ENCODE assay signal across 10 cellular contexts in genomic region chrX:134604701-134605271, GRCh38. TPM values are rescaled to one million over a fixed set of nuclear protein-coding genes. Genes with fewer than 3 reads are reported as not detected.
DNase-seq lines count a peak whose midpoint lies in the region; ATAC-seq and TF ChIP-seq lines count a peak whose summit lies in the region.
"Had no signal": no experiment of that assay in that cellular context is flagged by ENCODE, and none has a peak within 500 bp of the region (broad histone marks: within the 10 kb centered on the region; RNA-seq: fewer than 3 reads in every experiment).

No MANE protein-coding gene starts in this region.

- TF ChIP-seq CTCF in nephron progenitor cell (IDR thresholded peaks at IDR 0.05), result no peak

- DNase-seq in COLO829 (ENCODE audit: low spot score), result peak; percentile 94
- peak; percentile 80 for DNase-seq in NCI-H1092 (lab: John Stamatoyannopoulos, UW)
- DNase-seq in SJCRH30, result peak; percentile 93 to 97
- peak in 2 of 3 donors; percentile 27 to 37 for DNase-seq in right cardiac atrium
- DNase-seq in nephron progenitor cell, result no peak
- no peak for DNase-seq in activated T-helper 2 cell treated with anti-CD3 and anti-CD28 coated beads, Interferon-gamma antibody, Interleukin-2, Interleukin-4, amounts not matched to agents 10 μg/mL and 5 μg/mL and 100 μg/mL, durations not matched to agents 14 hours and 24 hours and 36 hours (ENCODE audit: low spot score)
- DNase-seq in activated CD4-positive, CD25-positive, alpha-beta regulatory T cell (lab: John Stamatoyannopoulos, UW), result no peak
- no peak for DNase-seq in globus pallidus (ENCODE audit: low spot score)
- DNase-seq: central memory CD4-positive, alpha-beta T cell had no signal

- H3K27ac Mint-ChIP-seq in nephron progenitor cell, result no peak overlapping the region
- H3K27ac Mint-ChIP-seq in activated T-helper 2 cell treated with anti-CD3 and anti-CD28 coated beads, Interferon-gamma antibody, Interleukin-2, Interleukin-4, amounts not matched to agents 10 μg/mL and 5 μg/mL and 100 μg/mL, durations not matched to agents 14 hours and 24 hours and 36 hours, result no peak overlapping the region
- H3K27ac Mint-ChIP-seq: memory B cell had no signal

- ATAC-seq in right cardiac atrium, result peak in 1 of 2 donors; percentile 73

- H3K4me1 Mint-ChIP-seq in nephron progenitor cell, result peaks cover 13% of the 10 kb centered on the region
- H3K4me1 Mint-ChIP-seq in activated T-helper 2 cell treated with anti-CD3 and anti-CD28 coated beads, Interferon-gamma antibody, Interleukin-2, Interleukin-4, amounts not matched to agents 10 μg/mL and 5 μg/mL and 100 μg/mL, durations not matched to agents 14 hours and 24 hours and 36 hours (ENCODE audit: low read depth), result no peaks in the 10 kb centered on the region
- H3K4me1 Mint-ChIP-seq: memory B cell had no signal

- WGBS in right cardiac atrium, result 32% methylated on average over 3 of the region's 3 CpGs

- 0 out of 2 replicates have a peak, but pooled peaks cover 3% of the 10 kb centered on the region for H3K9me3 ChIP-seq in SJCRH30 (replicated peaks)
- no peaks in the 10 kb centered on the region for H3K9me3 ChIP-seq in right cardiac atrium (ENCODE audit: control insufficient read depth, low read length)

- H3K36me3 ChIP-seq in SJCRH30, result no peaks in the 10 kb centered on the region

- H3K27me3 ChIP-seq in SJCRH30 (no peaks in the 10 kb centered on the region), right cardiac atrium (ENCODE audit: control insufficient read depth, insufficient read depth) (no peaks in the 10 kb centered on the region)

- intact Hi-C loops in right cardiac atrium (cut with DNase I), result no loop called here
- intact Hi-C loops in activated T-helper 2 cell treated with anti-CD3 and anti-CD28 coated beads, Interferon-gamma antibody, Interleukin-2, Interleukin-4, amounts not matched to agents 10 μg/mL and 5 μg/mL and 100 μg/mL, durations not matched to agents 14 hours and 24 hours and 36 hours (cut with micrococcal nuclease), result no loop called here

- no peak overlapping the region for H3K4me3 Mint-ChIP-seq in nephron progenitor cell
- H3K4me3 Mint-ChIP-seq in activated T-helper 2 cell treated with anti-CD3 and anti-CD28 coated beads, Interferon-gamma antibody, Interleukin-2, Interleukin-4, amounts not matched to agents 10 μg/mL and 5 μg/mL and 100 μg/mL, durations not matched to agents 14 hours and 24 hours and 36 hours (ENCODE audit: low read depth), result no peak overlapping the region
- H3K4me3 Mint-ChIP-seq: memory B cell had no signal

- peaks cover 54% of the 10 kb centered on the region for H3K9me3 Mint-ChIP-seq in nephron progenitor cell
- H3K9me3 Mint-ChIP-seq in activated T-helper 2 cell treated with anti-CD3 and anti-CD28 coated beads, Interferon-gamma antibody, Interleukin-2, Interleukin-4, amounts not matched to agents 10 μg/mL and 5 μg/mL and 100 μg/mL, durations not matched to agents 14 hours and 24 hours and 36 hours, result peaks cover 6% of the 10 kb centered on the region

- H3K4me1 ChIP-seq in SJCRH30 (peaks cover 31% of the 10 kb centered on the region), right cardiac atrium (ENCODE audit: control insufficient read depth, insufficient read depth, low read length) (peaks cover 1% of the 10 kb centered on the region)

- H3K27me3 Mint-ChIP-seq in nephron progenitor cell (ENCODE audit: low read depth, poor library complexity), result peaks cover 7% of the 10 kb centered on the region
- no peaks in the 10 kb centered on the region for H3K27me3 Mint-ChIP-seq in activated T-helper 2 cell treated with anti-CD3 and anti-CD28 coated beads, Interferon-gamma antibody, Interleukin-2, Interleukin-4, amounts not matched to agents 10 μg/mL and 5 μg/mL and 100 μg/mL, durations not matched to agents 14 hours and 24 hours and 36 hours (ENCODE audit: low read depth)

- peak overlapping the region; percentile 94 for H3K27ac ChIP-seq in SJCRH30
- H3K27ac ChIP-seq in right cardiac atrium (ENCODE audit: low read length), result no peak overlapping the region

- H3K36me3 Mint-ChIP-seq in nephron progenitor cell (ENCODE audit: low read depth), result no peaks in the 10 kb centered on the region
- no peaks in the 10 kb centered on the region for H3K36me3 Mint-ChIP-seq in activated T-helper 2 cell treated with anti-CD3 and anti-CD28 coated beads, Interferon-gamma antibody, Interleukin-2, Interleukin-4, amounts not matched to agents 10 μg/mL and 5 μg/mL and 100 μg/mL, durations not matched to agents 14 hours and 24 hours and 36 hours (ENCODE audit: low read depth)
- H3K36me3 Mint-ChIP-seq: memory B cell had no signal

- H3K4me3 ChIP-seq in SJCRH30, result no peak overlapping the region
- H3K4me3 ChIP-seq in right cardiac atrium (ENCODE audit: low read length), result no peak overlapping the region

RNA-seq across cellular contexts. Expression of gene PLAC1, which starts 53.5 kb away (rescaled TPM):
- total RNA-seq in SJCRH30 (2014; rRNA removed; shearing (Covaris generic)), result 2.7 and 4.0 TPM in 2 replicates
- total RNA-seq in right cardiac atrium, result not detected
- polyA plus RNA-seq in right cardiac atrium, result not detected
- total RNA-seq in activated T-helper 2 cell treated with anti-CD3 and anti-CD28 coated beads, Interferon-gamma antibody, Interleukin-2, Interleukin-4, amounts not matched to agents 10 μg/mL and 5 μg/mL and 100 μg/mL, durations not matched to agents 14 hours and 24 hours and 36 hours, result not detected in 2 replicates

Comparison
In these comparisons a context has a peak if more than half of its experiments do, and no peak if none do; other contexts are left out.
1. DNase-seq: peak in COLO829 (single experiment), NCI-H1092 (single experiment), SJCRH30 (2 of 2) and right cardiac atrium (2 of 3); none in nephron progenitor cell (single experiment), activated T-helper 2 cell treated with anti-CD3 and anti-CD28 coated beads, Interferon-gamma antibody, Interleukin-2, Interleukin-4, amounts not matched to agents 10 μg/mL and 5 μg/mL and 100 μg/mL, durations not matched to agents 14 hours and 24 hours and 36 hours (single experiment), activated CD4-positive, CD25-positive, alpha-beta regulatory T cell (0 of 4) and globus pallidus (single experiment).